In the genomic region with DNA sequence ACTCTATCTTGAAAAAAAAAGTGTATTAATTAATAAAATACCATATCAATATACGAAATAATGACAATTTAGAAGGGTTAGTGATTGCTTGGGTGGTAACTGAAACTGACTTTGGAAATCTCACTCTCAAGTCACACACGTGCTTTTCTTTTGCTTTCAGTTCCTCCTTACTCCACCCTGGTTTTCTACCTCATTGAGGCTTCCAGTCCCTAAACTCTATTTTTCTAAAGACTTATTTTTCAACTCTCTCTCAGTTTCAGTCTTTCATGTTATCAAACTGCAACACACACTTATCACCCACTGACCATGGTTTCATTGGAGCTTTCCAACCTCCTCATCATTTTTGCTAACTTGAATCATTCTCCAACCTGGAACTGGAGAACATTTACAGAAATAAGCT, we compare ENCODE assay signal across 10 cellular contexts. TPM values are rescaled to one million over a fixed set of nuclear protein-coding genes. Genes with fewer than 3 reads are reported as not detected.
DNase-seq lines count a peak whose midpoint lies in the region; ATAC-seq and TF ChIP-seq lines count a peak whose summit lies in the region.
"Had no signal": no experiment of that assay in that cellular context is flagged by ENCODE, and none has a peak within 500 bp of the region (broad histone marks: within the 10 kb centered on the region; RNA-seq: fewer than 3 reads in every experiment).

No MANE protein-coding gene starts in this region.

- peak; percentile 79 for ATAC-seq in GM18868 (IDR thresholded peaks at IDR 0.05; ENCODE audit: unreplicated experiment)
- peak; percentile 85 for ATAC-seq in GM21526 (IDR thresholded peaks at IDR 0.05; ENCODE audit: low FRiP score, unreplicated experiment)
- ATAC-seq in HG03354 (IDR thresholded peaks at IDR 0.05; ENCODE audit: poor library complexity, severe bottlenecking, unreplicated experiment), result peak; percentile 86
- peak; percentile 29 for ATAC-seq in effector memory CD8-positive, alpha-beta T cell (replicated peaks)
- ATAC-seq in gastroesophageal sphincter, result no peak

- H3K36me3 Mint-ChIP-seq in effector memory CD8-positive, alpha-beta T cell (ENCODE audit: insufficient read depth), result no peaks in the 10 kb centered on the region

- H3K27me3 ChIP-seq in gastroesophageal sphincter, result no peaks in the 10 kb centered on the region

- no peak for TF ChIP-seq POLR2A in gastroesophageal sphincter (IDR thresholded peaks at IDR 0.05)

- 83 to 84% methylated on average over 2 of the region's 2 CpGs for WGBS in gastroesophageal sphincter (ENCODE audit: low coverage in 1 of 2), 2 donors

- DNase-seq in effector memory CD8-positive, alpha-beta T cell, result no peak
- DNase-seq in coronary artery (ENCODE audit: low spot score) (no peak), NCI-H526 (lab: John Stamatoyannopoulos, UW) (no peak)
- DNase-seq: NCI-H1930, occipital lobe had no signal

- no peaks in the 10 kb centered on the region for H3K36me3 ChIP-seq in gastroesophageal sphincter

- no peaks in the 10 kb centered on the region for H3K9me3 Mint-ChIP-seq in effector memory CD8-positive, alpha-beta T cell

- H3K9me3 ChIP-seq in gastroesophageal sphincter, result no peaks in the 10 kb centered on the region

- no peak overlapping the region for H3K27ac ChIP-seq in gastroesophageal sphincter
- no peak overlapping the region for H3K27ac ChIP-seq in coronary artery
- H3K27ac ChIP-seq: VCaP had no signal

- H3K27ac Mint-ChIP-seq in effector memory CD8-positive, alpha-beta T cell, result no peak overlapping the region

- TF ChIP-seq CTCF in gastroesophageal sphincter (IDR thresholded peaks at IDR 0.05) (no peak), coronary artery (IDR thresholded peaks at IDR 0.05) (no peak)

- no peak for TF ChIP-seq EP300 in gastroesophageal sphincter (IDR thresholded peaks at IDR 0.05)

- peaks cover 0 to 5% of the 10 kb centered on the region in 2 donors for H3K4me1 Mint-ChIP-seq in effector memory CD8-positive, alpha-beta T cell (ENCODE audit: low read depth in 2 of 2)

- no peaks in the 10 kb centered on the region for H3K4me1 ChIP-seq in gastroesophageal sphincter

- no peak overlapping the region for H3K4me3 ChIP-seq in gastroesophageal sphincter
- no peak overlapping the region for H3K4me3 ChIP-seq in coronary artery

- no peaks in the 10 kb centered on the region for H3K27me3 Mint-ChIP-seq in effector memory CD8-positive, alpha-beta T cell

- no peak overlapping the region for H3K4me3 Mint-ChIP-seq in effector memory CD8-positive, alpha-beta T cell

RNA-seq across cellular contexts. Expression of gene IL12A, which starts 23.5 kb away (rescaled TPM):
- 1 to 10 TPM in 1 of 4 donors, under 1 TPM in 2, not detected in 1; 0.32 to 3.3 (median 0.85) TPM for total RNA-seq in gastroesophageal sphincter
